14 cellular contexts compared by ENCODE assay signal in the genomic region with DNA sequence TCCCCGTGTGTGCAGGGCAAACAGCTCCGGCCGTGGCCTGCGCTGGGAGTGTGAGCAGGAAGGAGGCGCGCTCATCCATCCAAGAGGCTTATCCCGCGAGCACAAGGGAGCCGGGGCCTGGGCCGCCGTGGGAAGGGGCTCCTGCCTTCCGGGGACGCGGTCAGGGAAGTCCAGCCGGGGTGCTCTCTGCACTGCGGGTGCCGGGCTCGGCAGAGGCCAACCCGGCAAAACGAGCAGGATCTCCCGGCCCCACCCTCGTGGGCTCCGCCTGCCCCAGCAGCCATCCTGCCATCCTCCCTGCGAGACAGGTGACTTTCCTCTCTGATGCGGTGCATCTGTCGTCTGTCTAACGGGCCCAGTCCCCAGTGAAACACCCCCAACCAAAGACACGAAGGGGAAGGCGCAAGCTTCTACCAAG.
DNase-seq lines count a peak whose midpoint lies in the region; ATAC-seq and TF ChIP-seq lines count a peak whose summit lies in the region.
"Had no signal": no experiment of that assay in that cellular context is flagged by ENCODE, and none has a peak within 500 bp of the region (broad histone marks: within the 10 kb centered on the region; RNA-seq: fewer than 3 reads in every experiment).

No MANE protein-coding gene starts in this region.

- DNase-seq in cardiac muscle cell (ENCODE audit: low read depth in 1 of 2, low spot score in 1 of 2) (no peak), Right ventricle myocardium superior (no peak), left ventricle myocardium superior (peak; percentile 34), posterior vena cava (ENCODE audit: low spot score) (peak; percentile 79), vagina (ENCODE audit: extremely low spot score in 2 of 2) (no peak), foreskin keratinocyte (no peak), epidermal melanocyte (ENCODE audit: insufficient read length, low spot score) (no peak)
- DNase-seq: activated CD4-positive, CD25-positive, alpha-beta regulatory T cell treated with anti-CD3 and anti-CD28 coated beads, Interleukin-2, amount 50 U/mL, for 72 hours; activated T-cell treated with anti-CD3 and anti-CD28 coated beads, Interleukin-2, amount 50 U/mL, for 4 hours; KG1; NCI-H1694 treated with DMSO at 0.1 percent for 48 hours; stimulated activated CD4-positive, alpha-beta T cell treated with anti-CD3 and anti-CD28 coated beads, Interleukin-4, amount 100 ng/mL, for 24 hours had no signal

- ATAC-seq in Right ventricle myocardium superior (ENCODE audit: poor library complexity) (no peak), left ventricle myocardium superior (peak; percentile 8), foreskin keratinocyte (no peak), HG03354 (IDR thresholded peaks at IDR 0.05; ENCODE audit: poor library complexity, severe bottlenecking, unreplicated experiment) (no peak)
- ATAC-seq: activated T-cell treated with anti-CD3 and anti-CD28 coated beads, Interleukin-2, amount 50 U/mL, for 4 hours had no signal

- no peak for TF ChIP-seq POLR2A in vagina (IDR thresholded peaks at IDR 0.05)

- no peak overlapping the region for H3K4me3 ChIP-seq in cardiac muscle cell
- H3K4me3 ChIP-seq in vagina, result peak overlapping the region in 1 of 2 donors; percentile 5

- H3K9me3 ChIP-seq in cardiac muscle cell (ENCODE audit: low read depth) (no peaks in the 10 kb centered on the region), vagina (no peaks in the 10 kb centered on the region)

- H3K27ac ChIP-seq in cardiac muscle cell, result peak overlapping the region; percentile 70
- H3K27ac ChIP-seq in vagina, result peak overlapping the region; percentile 79
- no peak overlapping the region for H3K27ac ChIP-seq in foreskin keratinocyte
- H3K27ac ChIP-seq: brain microvascular endothelial cell had no signal

- intact Hi-C loops in Right ventricle myocardium superior (cut with DNase I), result no loop called here
- intact Hi-C loops in left ventricle myocardium superior (cut with micrococcal nuclease), result no loop called here
- intact Hi-C loops in posterior vena cava (cut with DNase I), result loop anchor here in 1 of 2 donors (5.0 to 10.0 kb wide), 2 partner anchors 75 to 307 kb away; a partner anchor contains a TSS
- intact Hi-C loops in vagina (cut with DNase I), result no loop called here

- peaks cover 24% of the 10 kb centered on the region for H3K4me1 ChIP-seq in cardiac muscle cell (ENCODE audit: low read depth)
- H3K4me1 ChIP-seq in vagina, result peaks cover 29% of the 10 kb centered on the region
- H3K4me1 ChIP-seq in foreskin keratinocyte, result peaks cover 19% of the 10 kb centered on the region

- TF ChIP-seq CTCF in cardiac muscle cell (IDR thresholded peaks at IDR 0.05; ENCODE audit: low read depth, low read length), result no peak
- TF ChIP-seq CTCF in vagina (IDR thresholded peaks at IDR 0.05), result no peak
- TF ChIP-seq CTCF in foreskin keratinocyte (conservative IDR thresholded peaks at IDR 0.05), result no peak

- no peaks in the 10 kb centered on the region for H3K36me3 ChIP-seq in cardiac muscle cell
- H3K36me3 ChIP-seq in vagina, result no peaks in the 10 kb centered on the region
- H3K36me3 ChIP-seq: brain microvascular endothelial cell had no signal

- H3K27me3 ChIP-seq in cardiac muscle cell, result no peaks in the 10 kb centered on the region
- no peaks in the 10 kb centered on the region for H3K27me3 ChIP-seq in vagina
- peaks cover 11% of the 10 kb centered on the region for H3K27me3 ChIP-seq in foreskin keratinocyte
- H3K27me3 ChIP-seq: brain microvascular endothelial cell had no signal

Comparison
In these comparisons a context has a peak if more than half of its experiments do, and no peak if none do; other contexts are left out.
1. DNase-seq: peak in left ventricle myocardium superior (single experiment) and posterior vena cava (single experiment); none in cardiac muscle cell (0 of 2), Right ventricle myocardium superior (single experiment), vagina (0 of 2), foreskin keratinocyte (0 of 2) and epidermal melanocyte (single experiment).